In the genomic region with DNA sequence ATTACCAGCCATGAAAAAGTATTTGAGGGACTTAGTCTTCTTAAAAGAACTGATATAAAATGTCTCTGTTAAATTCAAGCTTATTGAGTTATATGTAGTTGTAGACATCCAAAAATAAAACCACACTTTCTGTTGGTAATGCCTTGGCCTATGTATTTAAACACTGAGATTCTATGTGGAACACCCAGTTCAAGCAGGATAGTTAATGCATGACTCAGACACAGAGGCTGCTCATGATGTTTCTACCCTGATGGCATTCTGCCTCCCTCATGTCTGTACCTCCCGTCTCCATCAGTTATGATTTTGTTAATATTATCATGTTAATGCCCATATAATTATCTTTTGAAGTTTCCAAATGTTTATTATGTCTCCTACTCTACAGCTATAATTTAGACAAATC, we compare ENCODE assay signal across 16 cellular contexts.
DNase-seq lines count a peak whose midpoint lies in the region; ATAC-seq and TF ChIP-seq lines count a peak whose summit lies in the region.
"Had no signal": no experiment of that assay in that cellular context is flagged by ENCODE, and none has a peak within 500 bp of the region (broad histone marks: within the 10 kb centered on the region; RNA-seq: fewer than 3 reads in every experiment).

No MANE protein-coding gene starts in this region.

- H2AFZ ChIP-seq in IMR-90 (replicated peaks; ENCODE audit: low read length, poor library complexity): no peak overlapping the region

- no peak overlapping the region for H4K5ac ChIP-seq in IMR-90 (ENCODE audit: low read depth, low read length)

- no peak overlapping the region for H2BK15ac ChIP-seq in IMR-90 (ENCODE audit: low read depth, low read length)

- H2AK9ac ChIP-seq in IMR-90 (replicated peaks; ENCODE audit: low read depth, low read length, poor library complexity): no peak overlapping the region

- no peaks in the 10 kb centered on the region for H3K9me1 ChIP-seq in IMR-90 (ENCODE audit: insufficient read depth, low read length)

- peak overlapping the region; percentile 58 for H2BK5ac ChIP-seq in IMR-90 (ENCODE audit: low read depth, low read length, poor library complexity, severe bottlenecking)

- H2BK20ac ChIP-seq in IMR-90 (ENCODE audit: low read depth, low read length): no peak overlapping the region

- TF ChIP-seq CTCF in IMR-90 (conservative IDR thresholded peaks at IDR 0.05; ENCODE audit: low read depth, low read length) (no peak), brain microvascular endothelial cell (IDR thresholded peaks at IDR 0.05; ENCODE audit: low read depth, low read length, missing control alignments) (no peak)

- no peak overlapping the region for H3K4me2 ChIP-seq in IMR-90 (ENCODE audit: low read depth, low read length)

- H3K56ac ChIP-seq in IMR-90 (ENCODE audit: extremely low read depth, insufficient read depth, low read length): no peak overlapping the region

- H3K14ac ChIP-seq in IMR-90 (replicated peaks; ENCODE audit: low read depth, low read length): no peak overlapping the region

- no peak overlapping the region for H4K8ac ChIP-seq in IMR-90 (ENCODE audit: low read depth in 2 of 2, low read length in 2 of 2)

- H2AK5ac ChIP-seq in IMR-90 (ENCODE audit: low read depth, low read length): no peak overlapping the region

- TF ChIP-seq RAD21 in IMR-90 (IDR thresholded peaks at IDR 0.05; ENCODE audit: low read length): no peak

- POLR2A ChIA-PET in IMR-90 (lab: Charles Lee; ENCODE audit: unreplicated experiment): no interaction called here

- no peak overlapping the region for H4K91ac ChIP-seq in IMR-90 (ENCODE audit: insufficient read depth, low read depth, low read length)

- no peaks in the 10 kb centered on the region for H3K9me3 ChIP-seq in IMR-90 (ENCODE audit: control insufficient read depth, insufficient read depth, low read length)
- H3K9me3 ChIP-seq: ascending aorta, heart right ventricle, right atrium auricular region, thyroid gland had no signal

- DNase-seq in IMR-90: peak; percentile 84
- peak; percentile 69 for DNase-seq in brain microvascular endothelial cell
- DNase-seq in hepatic stellate cell (ENCODE audit: low spot score): peak; percentile 8
- no peak for DNase-seq in NK-92 treated with Interleukin-12 subunit alpha and Interleukin-12 subunit beta, amount 100 ng/mL, for 24 hours (lab: John Stamatoyannopoulos, UW)
- no peak for DNase-seq in NCI-H2196 treated with DMSO at 0.1 percent for 48 hours (lab: John Stamatoyannopoulos, UW; ENCODE audit: unreplicated experiment)
- no peak for DNase-seq in HuH-7 (ENCODE audit: low spot score)
- DNase-seq: activated CD4-positive, alpha-beta memory T cell treated with anti-CD3 and anti-CD28 coated beads for 36 hours; CD8-positive, alpha-beta T cell; heart right ventricle; NCI-H1105; stimulated activated CD8-positive, alpha-beta memory T cell treated with anti-CD3 and anti-CD28 coated beads, Interleukin-4, amount 100 ng/mL, for 48 hours; thyroid gland had no signal

- WGBS in IMR-90 (ENCODE audit: extremely low coverage in 2 of 2, insufficient read length in 1 of 2), 2 experiments: no CpG with 5 or more reads among the region's 1 CpG

- no peaks in the 10 kb centered on the region for H3K36me3 ChIP-seq in IMR-90 (ENCODE audit: control insufficient read depth, insufficient read depth, low read length)
- no peaks in the 10 kb centered on the region for H3K36me3 ChIP-seq in brain microvascular endothelial cell (replicated peaks)
- H3K36me3 ChIP-seq: ascending aorta, heart right ventricle, right atrium auricular region, thyroid gland had no signal

- H3K27me3 ChIP-seq in IMR-90 (ENCODE audit: control insufficient read depth, insufficient read depth, low read length) (no peaks in the 10 kb centered on the region), brain microvascular endothelial cell (replicated peaks) (no peaks in the 10 kb centered on the region)
- H3K27me3 ChIP-seq: ascending aorta, heart right ventricle, right atrium auricular region, thyroid gland had no signal

- intact Hi-C loops in IMR-90 (cut with micrococcal nuclease): loop anchor here (10.0 kb wide), 2 partner anchors 242 to 348 kb away; partner anchors contain the start of gene B3GALT1

- H3K9ac ChIP-seq in IMR-90 (ENCODE audit: low read depth, low read length): no peak overlapping the region

- no peak overlapping the region for H3K4ac ChIP-seq in IMR-90 (ENCODE audit: low read depth, low read length)

- H4K20me1 ChIP-seq in IMR-90 (ENCODE audit: insufficient read depth, low read length): no peaks in the 10 kb centered on the region

- no peak overlapping the region for H3K18ac ChIP-seq in IMR-90 (ENCODE audit: low read depth, low read length)

- H3K4me1 ChIP-seq in IMR-90 (ENCODE audit: control insufficient read depth, insufficient read depth, low read length): peaks cover 2% of the 10 kb centered on the region; the same call in 1 of the 2 replicates
- H3K4me1 ChIP-seq: ascending aorta, heart right ventricle, right atrium auricular region, thyroid gland had no signal

- ATAC-seq in IMR-90 (ENCODE audit: low read depth) (peak; percentile 95), GM19463 (IDR thresholded peaks at IDR 0.05; ENCODE audit: unreplicated experiment) (no peak)
- ATAC-seq: CD8-positive, alpha-beta T cell; heart right ventricle; natural killer cell treated with Interleukin-12 subunit alpha and Interleukin-12 subunit beta and Interleukin-15 and Interleukin-18, amount 100 ng/mL, for 72 hours had no signal

- in situ Hi-C loops in IMR-90 (cut with MboI; ENCODE audit: low sequenced_read_pairs) (no loop called here), brain microvascular endothelial cell (cut with HindIII; ENCODE audit: low pct_ligation_motif_present, low sequenced_read_pairs) (no loop called here)

- dilution Hi-C loops in IMR-90 (cut with HindIII; ENCODE audit: low sequenced_read_pairs, unreplicated experiment): no loop called here

- BruUV-seq in IMR-90 (replicated peaks; lab: Mats Ljungman, UMichigan): no TSS peak

- CTCF ChIA-PET in IMR-90 (lab: Yijun Ruan, JAX): no interaction called here

- peak overlapping the region; percentile 55; the same call in 1 of the 2 replicates for H2BK120ac ChIP-seq in IMR-90 (ENCODE audit: low read depth, low read length)

- no peak overlapping the region for H3K23ac ChIP-seq in IMR-90 (ENCODE audit: low read depth, low read length)

- TF ChIP-seq POLR2A in IMR-90 (IDR thresholded peaks at IDR 0.05; ENCODE audit: low read depth, low read length): no peak

- H3K27ac ChIP-seq in IMR-90 (ENCODE audit: insufficient read depth, low read length) (no peak overlapping the region), brain microvascular endothelial cell (no peak overlapping the region)
- H3K27ac ChIP-seq: ascending aorta, heart right ventricle, right atrium auricular region, thyroid gland had no signal

- H3K79me1 ChIP-seq in IMR-90 (ENCODE audit: low read depth in 1 of 2, low read length in 2 of 2): no peaks in the 10 kb centered on the region

- H3K4me3 ChIP-seq in IMR-90 (ENCODE audit: insufficient read depth, low read depth, low read length) (no peak overlapping the region), brain microvascular endothelial cell (ENCODE audit: low read depth, low read length) (no peak overlapping the region)
- H3K4me3 ChIP-seq: ascending aorta, heart right ventricle, right atrium auricular region, thyroid gland had no signal

TF ChIP-seq in IMR-90, 13 proteins besides CTCF, POLR2A, EP300 and RAD21:
- TF ChIP-seq FOS (IDR thresholded peaks at IDR 0.05; ENCODE audit: low read depth, low read length): peak; percentile 50; the same call in 1 of the 2 replicates
- TF ChIP-seq MAZ (IDR thresholded peaks at IDR 0.05; ENCODE audit: borderline replicate concordance, low read depth, low read length): no peak

Comparison
In these comparisons a context has a peak if more than half of its experiments do, and no peak if none do; other contexts are left out.
1. DNase-seq: peak in IMR-90 (single experiment), brain microvascular endothelial cell (single experiment) and hepatic stellate cell (single experiment); none in NK-92 treated with Interleukin-12 subunit alpha and Interleukin-12 subunit beta, amount 100 ng/mL, for 24 hours (single experiment), NCI-H2196 treated with DMSO at 0.1 percent for 48 hours (single experiment) and HuH-7 (single experiment).